In genomic region chr2:229780856-229781773, GRCh38 we compare ENCODE assay signal across 8 cellular contexts.
DNase-seq lines count a peak whose midpoint lies in the region; ATAC-seq lines count a peak whose summit lies in the region.

No MANE protein-coding gene starts in this region.

- H3K4me1 Mint-ChIP-seq in stimulated activated effector memory CD8-positive, alpha-beta T cell treated with anti-CD3 and anti-CD28 coated beads, Interleukin-12 subunit alpha, Interleukin-12 subunit beta, amount 100 ng/mL, for 72 hours, result peaks cover 23% of the 10 kb centered on the region

- peak; percentile 53 for ATAC-seq in HG02642 (IDR thresholded peaks at IDR 0.05; ENCODE audit: poor library complexity, unreplicated experiment)
- peak; percentile 64 for ATAC-seq in stimulated activated effector memory CD8-positive, alpha-beta T cell treated with anti-CD3 and anti-CD28 coated beads, Interleukin-12 subunit alpha, Interleukin-12 subunit beta, amount 100 ng/mL, for 72 hours

- DNase-seq in NCI-H2171 treated with DMSO at 0.1 percent for 48 hours (lab: John Stamatoyannopoulos, UW), result peak; percentile 40
- no peak for DNase-seq in NCI-H2171 (lab: John Stamatoyannopoulos, UW)
- DNase-seq in NCI-H460 (ENCODE audit: extremely low read depth, low read depth), result peak; percentile 38
- peak; percentile 10 for DNase-seq in brain pericyte (ENCODE audit: low read depth, low spot score)
- peak; percentile 69 for DNase-seq in iPS-NIHi7 (ENCODE audit: extremely low spot score)
- DNase-seq in stimulated activated effector memory CD8-positive, alpha-beta T cell treated with anti-CD3 and anti-CD28 coated beads, Interleukin-12 subunit alpha, Interleukin-12 subunit beta, amount 100 ng/mL, for 72 hours (ENCODE audit: low spot score in 2 of 2), result no peak
- no peak for DNase-seq in mesenteric fat pad (ENCODE audit: low spot score)

- no peak overlapping the region for H3K4me3 Mint-ChIP-seq in stimulated activated effector memory CD8-positive, alpha-beta T cell treated with anti-CD3 and anti-CD28 coated beads, Interleukin-12 subunit alpha, Interleukin-12 subunit beta, amount 100 ng/mL, for 72 hours

- H3K36me3 Mint-ChIP-seq in stimulated activated effector memory CD8-positive, alpha-beta T cell treated with anti-CD3 and anti-CD28 coated beads, Interleukin-12 subunit alpha, Interleukin-12 subunit beta, amount 100 ng/mL, for 72 hours, result peaks cover 100% of the 10 kb centered on the region

- H3K27ac Mint-ChIP-seq in stimulated activated effector memory CD8-positive, alpha-beta T cell treated with anti-CD3 and anti-CD28 coated beads, Interleukin-12 subunit alpha, Interleukin-12 subunit beta, amount 100 ng/mL, for 72 hours, result peak overlapping the region; percentile 52

- no peaks in the 10 kb centered on the region for H3K9me3 Mint-ChIP-seq in stimulated activated effector memory CD8-positive, alpha-beta T cell treated with anti-CD3 and anti-CD28 coated beads, Interleukin-12 subunit alpha, Interleukin-12 subunit beta, amount 100 ng/mL, for 72 hours

Comparison
In these comparisons a context has a peak if more than half of its experiments do, and no peak if none do; other contexts are left out.
1. DNase-seq: peak in NCI-H2171 treated with DMSO at 0.1 percent for 48 hours (single experiment), NCI-H460 (single experiment), brain pericyte (single experiment) and iPS-NIHi7 (single experiment); none in NCI-H2171 (single experiment), stimulated activated effector memory CD8-positive, alpha-beta T cell treated with anti-CD3 and anti-CD28 coated beads, Interleukin-12 subunit alpha, Interleukin-12 subunit beta, amount 100 ng/mL, for 72 hours (0 of 2) and mesenteric fat pad (single experiment).